12 cellular contexts compared by ENCODE assay signal in genomic region chr4:100166297-100167034, GRCh38. TPM values are rescaled to one million over a fixed set of nuclear protein-coding genes. Genes with fewer than 3 reads are reported as not detected.
"Had no signal": no experiment of that assay in that cellular context is flagged by ENCODE, and none has a peak within 500 bp of the region (broad histone marks: within the 10 kb centered on the region; RNA-seq: fewer than 3 reads in every experiment).

No MANE protein-coding gene starts in this region.

- H3K27me3 ChIP-seq: esophagus squamous epithelium, heart left ventricle, upper lobe of right lung had no signal

- H3K36me3 ChIP-seq: esophagus squamous epithelium, heart left ventricle, upper lobe of right lung had no signal

- H3K27ac Mint-ChIP-seq: activated naive CD8-positive, alpha-beta T cell treated with anti-CD3 and anti-CD28 coated beads, Interleukin-2, amount 50 U/mL, for 24 hours; nephron; stimulated activated naive CD8-positive, alpha-beta T cell treated with anti-CD3 and anti-CD28 coated beads, Interleukin-15, Interleukin-2, amounts not matched to agents 100 ng/mL and 50 ng/mL, for 24 hours; T-helper 17 cell had no signal

- H3K4me3 ChIP-seq: esophagus squamous epithelium, heart left ventricle, mucosa of descending colon, upper lobe of right lung had no signal

- H3K27me3 Mint-ChIP-seq: activated naive CD8-positive, alpha-beta T cell treated with anti-CD3 and anti-CD28 coated beads, Interleukin-2, amount 50 U/mL, for 24 hours; T-helper 17 cell had no signal

- ATAC-seq: activated naive CD8-positive, alpha-beta T cell treated with anti-CD3 and anti-CD28 coated beads, Interleukin-2, amount 50 U/mL, for 24 hours; heart left ventricle; mucosa of descending colon; sciatic nerve; T-helper 17 cell; upper lobe of right lung had no signal

- H3K4me1 ChIP-seq: upper lobe of right lung had no signal

- H3K4me3 Mint-ChIP-seq: activated naive CD8-positive, alpha-beta T cell treated with anti-CD3 and anti-CD28 coated beads, Interleukin-2, amount 50 U/mL, for 24 hours; nephron; stimulated activated naive CD8-positive, alpha-beta T cell treated with anti-CD3 and anti-CD28 coated beads, Interleukin-15, Interleukin-2, amounts not matched to agents 100 ng/mL and 50 ng/mL, for 24 hours; T-helper 17 cell had no signal

- H3K27ac ChIP-seq: esophagus squamous epithelium, heart left ventricle, upper lobe of right lung had no signal

- DNase-seq: activated CD4-positive, alpha-beta T cell treated with anti-CD3 and anti-CD28 coated beads, Interleukin-2, amount 50 U/mL, for 1 hour; activated naive CD8-positive, alpha-beta T cell treated with anti-CD3 and anti-CD28 coated beads, Interleukin-2, amount 50 U/mL, for 24 hours; activated T-cell treated with anti-CD3 and anti-CD28 coated beads, Interleukin-2, amount 50 U/mL, for 48 hours; esophagus squamous epithelium; foreskin fibroblast; heart left ventricle; mucosa of descending colon; T-helper 17 cell; upper lobe of right lung had no signal

- H3K9me3 ChIP-seq: upper lobe of right lung had no signal

RNA-seq across cellular contexts. Expression of gene DDIT4L, which starts 23.8 kb away (rescaled TPM):
- total RNA-seq: T-helper 17 cell had no signal
